17 cellular contexts compared by ENCODE assay signal in the genomic region with DNA sequence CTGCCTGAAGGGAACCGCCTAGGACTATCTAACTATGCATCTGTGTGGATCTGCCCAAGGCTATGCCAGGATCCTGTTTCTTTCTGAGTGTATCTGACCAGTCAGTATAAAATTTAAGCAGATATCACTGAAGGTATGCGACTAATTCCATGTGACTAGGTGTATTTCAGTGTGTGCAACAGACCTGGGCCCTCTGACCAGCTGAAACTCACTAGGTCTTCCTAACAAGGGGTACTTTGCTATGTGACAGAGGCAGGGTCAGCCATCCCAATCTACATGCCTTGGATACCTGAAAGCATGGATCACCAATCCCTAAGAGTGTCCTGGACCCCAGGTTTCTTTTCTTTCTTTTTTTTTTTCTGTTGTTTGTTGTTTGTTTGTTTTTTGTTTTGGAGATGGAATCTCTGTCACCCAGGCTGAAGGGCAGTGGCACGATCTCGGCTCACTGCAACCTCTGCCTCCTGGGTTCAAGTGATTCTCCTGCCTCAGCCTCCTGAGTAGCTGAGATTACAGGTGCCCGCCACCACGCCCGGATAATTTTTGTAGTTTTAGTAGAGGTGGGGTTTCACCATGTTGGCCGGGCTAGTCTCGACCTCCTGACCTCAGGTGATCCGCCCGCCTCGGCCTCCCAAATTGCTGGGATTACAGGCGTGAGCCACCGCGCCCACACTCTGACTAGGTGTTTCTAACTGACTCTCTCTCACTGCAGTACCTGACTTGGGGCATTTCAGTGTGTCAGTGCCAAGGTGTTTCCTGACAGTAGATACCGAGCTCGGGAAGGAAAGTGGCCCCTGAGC. TPM values are rescaled to one million over a fixed set of nuclear protein-coding genes. Genes with fewer than 3 reads are reported as not detected.
DNase-seq lines count a peak whose midpoint lies in the region; ATAC-seq and TF ChIP-seq lines count a peak whose summit lies in the region.
"Had no signal": no experiment of that assay in that cellular context is flagged by ENCODE, and none has a peak within 500 bp of the region (broad histone marks: within the 10 kb centered on the region; RNA-seq: fewer than 3 reads in every experiment).

No MANE protein-coding gene starts in this region.

- no peak for TF ChIP-seq POLR2A in thyroid gland (IDR thresholded peaks at IDR 0.05)

- H3K9me3 Mint-ChIP-seq in activated naive CD8-positive, alpha-beta T cell treated with anti-CD3 and anti-CD28 coated beads, Interleukin-2, amount 10 ng/mL, durations not matched to agents 7 days and 5 days, result no peaks in the 10 kb centered on the region
- no peaks in the 10 kb centered on the region for H3K9me3 Mint-ChIP-seq in activated naive CD8-positive, alpha-beta T cell treated with anti-CD3 and anti-CD28 coated beads for 36 hours
- H3K9me3 Mint-ChIP-seq in chondrocyte (ENCODE audit: low read depth), result no peaks in the 10 kb centered on the region
- no peaks in the 10 kb centered on the region for H3K9me3 Mint-ChIP-seq in naive thymus-derived CD8-positive, alpha-beta T cell

- intact Hi-C loops in thyroid gland (cut with DNase I), result loop anchor here (5.0 kb wide), 1 partner anchor 81 kb away; the partner anchor contains the start of gene PSMC4

- in situ Hi-C loops in GM13977 (cut with MboI; ENCODE audit: low pct_unique_long_range_greater_than_20kb, low sequenced_read_pairs, unreplicated experiment), result loop anchor here (10.0 kb wide), 1 partner anchor 74 kb away; no protein-coding TSS in a partner anchor

- peaks cover 14 to 33% of the 10 kb centered on the region in 2 donors for H3K36me3 ChIP-seq in thyroid gland

- no peaks in the 10 kb centered on the region for H3K36me3 Mint-ChIP-seq in activated naive CD8-positive, alpha-beta T cell treated with anti-CD3 and anti-CD28 coated beads, Interleukin-2, amount 10 ng/mL, durations not matched to agents 7 days and 5 days
- peaks cover 4% of the 10 kb centered on the region for H3K36me3 Mint-ChIP-seq in activated naive CD8-positive, alpha-beta T cell treated with anti-CD3 and anti-CD28 coated beads for 36 hours
- H3K36me3 Mint-ChIP-seq in chondrocyte (ENCODE audit: low read depth), result no peaks in the 10 kb centered on the region
- H3K36me3 Mint-ChIP-seq in naive thymus-derived CD8-positive, alpha-beta T cell, result peaks cover 16 to 41% (median 28%) of the 10 kb centered on the region in 3 donors

- peaks cover 22 to 26% of the 10 kb centered on the region in 2 donors for H3K4me1 ChIP-seq in thyroid gland

- no peak overlapping the region for H3K27ac Mint-ChIP-seq in activated naive CD8-positive, alpha-beta T cell treated with anti-CD3 and anti-CD28 coated beads, Interleukin-2, amount 10 ng/mL, durations not matched to agents 7 days and 5 days
- no peak overlapping the region for H3K27ac Mint-ChIP-seq in activated naive CD8-positive, alpha-beta T cell treated with anti-CD3 and anti-CD28 coated beads for 36 hours
- no peak overlapping the region for H3K27ac Mint-ChIP-seq in chondrocyte (ENCODE audit: unreplicated experiment)
- peak overlapping the region in 7 of 10 donors; percentile 7 to 88 (median 63) for H3K27ac Mint-ChIP-seq in naive thymus-derived CD8-positive, alpha-beta T cell
- H3K27ac Mint-ChIP-seq: GM23338 had no signal

- H3K9me3 ChIP-seq in thyroid gland, result no peaks in the 10 kb centered on the region
- H3K9me3 ChIP-seq: A549 had no signal

- peaks cover 6% of the 10 kb centered on the region for H3K4me1 Mint-ChIP-seq in activated naive CD8-positive, alpha-beta T cell treated with anti-CD3 and anti-CD28 coated beads, Interleukin-2, amount 10 ng/mL, durations not matched to agents 7 days and 5 days
- peaks cover 3% of the 10 kb centered on the region for H3K4me1 Mint-ChIP-seq in activated naive CD8-positive, alpha-beta T cell treated with anti-CD3 and anti-CD28 coated beads for 36 hours
- no peaks in the 10 kb centered on the region for H3K4me1 Mint-ChIP-seq in chondrocyte (ENCODE audit: low read depth)
- peaks cover 5 to 35% (median 27%) of the 10 kb centered on the region in 4 donors for H3K4me1 Mint-ChIP-seq in naive thymus-derived CD8-positive, alpha-beta T cell

- H3K27ac ChIP-seq in thyroid gland, result peak overlapping the region; percentile 47 to 79 (median 68)
- H3K27ac ChIP-seq: A549, PC-9 had no signal

- peak overlapping the region; percentile 2 to 26 (median 10) for H3K4me3 ChIP-seq in thyroid gland (replicated peaks in 1 of 3)
- H3K4me3 ChIP-seq: A549, GM23338, PC-9 had no signal

- WGBS in thyroid gland, 2 donors, result 62 to 75% methylated on average over 17 of the region's 17 CpGs

- POLR2A ChIA-PET in activated naive CD8-positive, alpha-beta T cell treated with anti-CD3 and anti-CD28 coated beads, Interleukin-2, amount 10 ng/mL, durations not matched to agents 7 days and 5 days (lab: Charles Lee), result no interaction called here
- POLR2A ChIA-PET in naive thymus-derived CD8-positive, alpha-beta T cell (lab: Charles Lee), result interaction anchor here (0.7 to 1.1 kb wide), 2 partner anchors 44 to 61 kb away, joined by 3 to 4 read pairs; no protein-coding TSS in a partner anchor

- H3K4me3 Mint-ChIP-seq in activated naive CD8-positive, alpha-beta T cell treated with anti-CD3 and anti-CD28 coated beads, Interleukin-2, amount 10 ng/mL, durations not matched to agents 7 days and 5 days, result no peak overlapping the region
- H3K4me3 Mint-ChIP-seq in activated naive CD8-positive, alpha-beta T cell treated with anti-CD3 and anti-CD28 coated beads for 36 hours, result no peak overlapping the region
- no peak overlapping the region for H3K4me3 Mint-ChIP-seq in chondrocyte (ENCODE audit: unreplicated experiment)
- peak overlapping the region in 3 of 10 donors; percentile 4 to 85 (median 57) for H3K4me3 Mint-ChIP-seq in naive thymus-derived CD8-positive, alpha-beta T cell
- H3K4me3 Mint-ChIP-seq: GM23338 had no signal

- ATAC-seq in activated naive CD8-positive, alpha-beta T cell treated with anti-CD3 and anti-CD28 coated beads, Interleukin-2, amount 10 ng/mL, durations not matched to agents 7 days and 5 days (ENCODE audit: low read depth), result no peak
- ATAC-seq in naive thymus-derived CD8-positive, alpha-beta T cell, result no peak

- DNase-seq in activated naive CD8-positive, alpha-beta T cell treated with anti-CD3 and anti-CD28 coated beads, Interleukin-2, amount 10 ng/mL, durations not matched to agents 7 days and 5 days, result peak; percentile 19
- no peak for DNase-seq in activated naive CD8-positive, alpha-beta T cell treated with anti-CD3 and anti-CD28 coated beads for 36 hours
- DNase-seq in chondrocyte (ENCODE audit: low spot score) (peak; percentile 90), thyroid gland (peak; percentile 61 to 69), SKM-1 (lab: John Stamatoyannopoulos, UW; ENCODE audit: unreplicated experiment) (no peak), GM13977 (ENCODE audit: low spot score) (no peak)
- no peak for DNase-seq in naive thymus-derived CD8-positive, alpha-beta T cell
- DNase-seq in activated CD8-positive, alpha-beta memory T cell treated with anti-CD3 and anti-CD28 coated beads, Interleukin-2, amount 50 U/mL, for 4 hours, result no peak
- DNase-seq: Calu3, KG1, NCI-H1092 treated with DMSO at 0.1 percent for 48 hours, NCI-H1694, NCI-H446 treated with DMSO at 0.1 percent for 48 hours, NCI-H748 treated with DMSO at 0.1 percent for 48 hours, PC-9 had no signal

- no peaks in the 10 kb centered on the region for H3K27me3 ChIP-seq in thyroid gland

- TF ChIP-seq CTCF in chondrocyte (IDR thresholded peaks at IDR 0.05) (no peak), thyroid gland (IDR thresholded peaks at IDR 0.05) (no peak), GM13977 (IDR thresholded peaks at IDR 0.05; ENCODE audit: extremely low read depth, insufficient read depth, missing control alignments) (no peak)

- no peaks in the 10 kb centered on the region for H3K27me3 Mint-ChIP-seq in activated naive CD8-positive, alpha-beta T cell treated with anti-CD3 and anti-CD28 coated beads, Interleukin-2, amount 10 ng/mL, durations not matched to agents 7 days and 5 days
- no peaks in the 10 kb centered on the region for H3K27me3 Mint-ChIP-seq in activated naive CD8-positive, alpha-beta T cell treated with anti-CD3 and anti-CD28 coated beads for 36 hours
- H3K27me3 Mint-ChIP-seq in chondrocyte (ENCODE audit: low read depth), result peaks cover 4% of the 10 kb centered on the region
- H3K27me3 Mint-ChIP-seq in naive thymus-derived CD8-positive, alpha-beta T cell, result no peaks in the 10 kb centered on the region

RNA-seq across cellular contexts. Expression of gene FCGBP, which starts 43.5 kb away (rescaled TPM):
- total RNA-seq in activated naive CD8-positive, alpha-beta T cell treated with anti-CD3 and anti-CD28 coated beads, Interleukin-2, amount 10 ng/mL, durations not matched to agents 7 days and 5 days, result 10 to 100 TPM; 13.1 to 14.0 TPM
- 1 to 10 TPM; 7.0 to 8.0 TPM for total RNA-seq in activated naive CD8-positive, alpha-beta T cell treated with anti-CD3 and anti-CD28 coated beads for 36 hours
- 0.31 to 1.6 TPM (median 0.42 TPM) in 3 replicates for total RNA-seq in chondrocyte
- 100 to 1,000 TPM; 223 to 230 TPM for total RNA-seq in naive thymus-derived CD8-positive, alpha-beta T cell
- 10 to 100 TPM in 1 of 3 donors, 1 to 10 TPM in 2; 2.7 to 11.6 (median 3.1) TPM for polyA plus RNA-seq in naive thymus-derived CD8-positive, alpha-beta T cell
- total RNA-seq in thyroid gland, result 100 to 1,000 TPM; 213 to 975 (median 755) TPM

RNA-seq across cellular contexts. Expression of gene FBL, which starts 44.8 kb away (rescaled TPM):
- total RNA-seq in activated naive CD8-positive, alpha-beta T cell treated with anti-CD3 and anti-CD28 coated beads, Interleukin-2, amount 10 ng/mL, durations not matched to agents 7 days and 5 days, result 100 to 1,000 TPM; 344 to 357 TPM
- total RNA-seq in activated naive CD8-positive, alpha-beta T cell treated with anti-CD3 and anti-CD28 coated beads for 36 hours, result 100 to 1,000 TPM; 925 to 936 TPM
- total RNA-seq in chondrocyte (95.0 to 119 TPM (median 104 TPM) in 3 replicates), thyroid gland (100 to 1,000 TPM in 1 of 4 donors, 10 to 100 TPM in 3; 80.9 to 118 (median 91.1) TPM)
- 100 to 1,000 TPM; 336 to 365 TPM for total RNA-seq in naive thymus-derived CD8-positive, alpha-beta T cell
- polyA plus RNA-seq in naive thymus-derived CD8-positive, alpha-beta T cell, result 100 to 1,000 TPM; 231 to 246 (median 236) TPM

RNA-seq across cellular contexts. Expression of gene DYRK1B, which starts 57.0 kb away (rescaled TPM):
- 10 to 100 TPM; 15.8 to 17.3 TPM for total RNA-seq in activated naive CD8-positive, alpha-beta T cell treated with anti-CD3 and anti-CD28 coated beads, Interleukin-2, amount 10 ng/mL, durations not matched to agents 7 days and 5 days
- total RNA-seq in activated naive CD8-positive, alpha-beta T cell treated with anti-CD3 and anti-CD28 coated beads for 36 hours, result 1 to 10 TPM; 3.8 to 4.9 TPM
- 15.0 to 20.0 TPM (median 19.6 TPM) in 3 replicates for total RNA-seq in chondrocyte
- total RNA-seq in naive thymus-derived CD8-positive, alpha-beta T cell, result 10 to 100 TPM; 18.0 to 19.7 TPM
- 1 to 10 TPM; 5.2 to 6.2 (median 5.6) TPM for polyA plus RNA-seq in naive thymus-derived CD8-positive, alpha-beta T cell
- 10 to 100 TPM; 15.6 to 31.2 (median 22.6) TPM for total RNA-seq in thyroid gland

Comparison
In these comparisons a context has a peak if more than half of its experiments do, and no peak if none do; other contexts are left out.
1. DNase-seq: peak in activated naive CD8-positive, alpha-beta T cell treated with anti-CD3 and anti-CD28 coated beads, Interleukin-2, amount 10 ng/mL, durations not matched to agents 7 days and 5 days (single experiment), chondrocyte (single experiment) and thyroid gland (2 of 2); none in activated naive CD8-positive, alpha-beta T cell treated with anti-CD3 and anti-CD28 coated beads for 36 hours (single experiment), naive thymus-derived CD8-positive, alpha-beta T cell (0 of 10), activated CD8-positive, alpha-beta memory T cell treated with anti-CD3 and anti-CD28 coated beads, Interleukin-2, amount 50 U/mL, for 4 hours (single experiment), SKM-1 (single experiment) and GM13977 (single experiment).
2. H3K27ac Mint-ChIP-seq: peak in naive thymus-derived CD8-positive, alpha-beta T cell (7 of 10); none in activated naive CD8-positive, alpha-beta T cell treated with anti-CD3 and anti-CD28 coated beads, Interleukin-2, amount 10 ng/mL, durations not matched to agents 7 days and 5 days (single experiment), activated naive CD8-positive, alpha-beta T cell treated with anti-CD3 and anti-CD28 coated beads for 36 hours (single experiment) and chondrocyte (single experiment).
3. RNA of gene FCGBP, which starts 43.5 kb away (total RNA-seq): 213 to 975 TPM in thyroid gland and 223 to 230 TPM in naive thymus-derived CD8-positive, alpha-beta T cell; 13.1 to 14.0 TPM in activated naive CD8-positive, alpha-beta T cell treated with anti-CD3 and anti-CD28 coated beads, Interleukin-2, amount 10 ng/mL, durations not matched to agents 7 days and 5 days, 7.0 to 8.0 TPM in activated naive CD8-positive, alpha-beta T cell treated with anti-CD3 and anti-CD28 coated beads for 36 hours and 0.31 to 1.6 TPM in chondrocyte; every median in the first group is over 10 times any median in the second.